7 cellular contexts compared by ENCODE assay signal in genomic region chr14:54627718-54628345, GRCh38.
DNase-seq lines count a peak whose midpoint lies in the region; ATAC-seq, FAIRE-seq and TF ChIP-seq lines count a peak whose summit lies in the region.

No MANE protein-coding gene starts in this region.

- H3K36me3 Mint-ChIP-seq in nephron progenitor cell (ENCODE audit: low read depth), result no peaks in the 10 kb centered on the region

- no peak overlapping the region for H3K4me3 ChIP-seq in fibroblast of mammary gland (ENCODE audit: control insufficient read depth, low read depth, low read length)

- DNase-seq in GM19239 (ENCODE audit: insufficient read length, low spot score) (peak; percentile 38), fibroblast of mammary gland (ENCODE audit: low read depth) (peak; percentile 57), nephron progenitor cell (peak; percentile 46), GM19240 (ENCODE audit: insufficient read length, low spot score) (no peak), NCI-H128 (lab: John Stamatoyannopoulos, UW; ENCODE audit: unreplicated experiment) (no peak)
- DNase-seq in activated CD4-positive, alpha-beta T cell treated with anti-CD3 and anti-CD28 coated beads, Interleukin-2, amount 50 U/mL, for 48 hours, result peak; percentile 29 to 41

- peaks cover 6% of the 10 kb centered on the region for H3K27me3 Mint-ChIP-seq in nephron progenitor cell (ENCODE audit: low read depth, poor library complexity)

- peaks cover 42% of the 10 kb centered on the region for H3K4me1 Mint-ChIP-seq in nephron progenitor cell

- peaks cover 5% of the 10 kb centered on the region for H3K9me3 Mint-ChIP-seq in nephron progenitor cell

- peak overlapping the region; percentile 78 for H3K27ac Mint-ChIP-seq in nephron progenitor cell

- no peak for TF ChIP-seq CTCF in fibroblast of mammary gland (conservative IDR thresholded peaks at IDR 0.05; ENCODE audit: control insufficient read depth, insufficient read depth, low read depth, low read length)
- TF ChIP-seq CTCF in nephron progenitor cell (IDR thresholded peaks at IDR 0.05), result no peak

- H3K4me3 Mint-ChIP-seq in nephron progenitor cell, result peak overlapping the region; percentile 46

- FAIRE-seq in GM19239 (lab: Jason Lieb, UNC), result peak; percentile 94

- peak; percentile 56 for ATAC-seq in HG03097 (IDR thresholded peaks at IDR 0.05; ENCODE audit: low FRiP score, unreplicated experiment)

Comparison
In these comparisons a context has a peak if more than half of its experiments do, and no peak if none do; other contexts are left out.
1. DNase-seq: peak in GM19239 (single experiment), activated CD4-positive, alpha-beta T cell treated with anti-CD3 and anti-CD28 coated beads, Interleukin-2, amount 50 U/mL, for 48 hours (2 of 2), fibroblast of mammary gland (single experiment) and nephron progenitor cell (single experiment); none in GM19240 (single experiment) and NCI-H128 (single experiment).